In the genomic region with DNA sequence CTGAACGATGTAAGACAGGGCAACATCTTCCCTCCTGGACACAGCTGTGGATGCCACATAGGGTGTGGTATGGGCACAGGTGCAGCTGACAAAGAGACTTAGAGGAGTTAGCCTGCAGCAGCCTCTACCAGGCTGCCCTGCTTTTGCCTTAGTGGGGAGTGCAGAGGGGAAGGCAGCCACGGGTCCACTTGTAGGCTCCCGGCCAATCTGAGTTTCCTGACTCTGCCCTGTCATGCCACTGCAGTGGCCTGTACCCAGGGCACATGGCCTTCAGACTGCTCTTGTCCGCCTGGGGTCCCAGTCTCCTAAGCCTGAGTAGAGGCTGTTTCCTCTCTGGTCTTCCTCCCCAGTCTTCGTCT, we compare ENCODE assay signal across 1 cellular context.
TF ChIP-seq lines count a peak whose summit lies in the region.

No MANE protein-coding gene starts in this region.

TF ChIP-seq in HepG2, 621 proteins besides CTCF, POLR2A, EP300 and RAD21 (continued from another document and continues in another):
- TF ChIP-seq PAXIP1 (CRISPR knock-in tag; conservative IDR thresholded peaks at IDR 0.05) (no peak), PREB (CRISPR knock-in tag; IDR thresholded peaks at IDR 0.05) (peak; percentile 12; the same call in 1 of the 2 replicates), SP5 (CRISPR knock-in tag; IDR thresholded peaks at IDR 0.05; ENCODE audit: borderline replicate concordance, low read depth) (no peak), SAP130 (CRISPR knock-in tag; IDR thresholded peaks at IDR 0.05; ENCODE audit: low read depth) (no peak), ZNF142 (CRISPR knock-in tag; IDR thresholded peaks at IDR 0.05) (no peak), PHF20 (CRISPR knock-in tag; IDR thresholded peaks at IDR 0.05) (no peak; the same call in 1 of the 2 replicates), ZNF562 (CRISPR knock-in tag; IDR thresholded peaks at IDR 0.05; ENCODE audit: borderline replicate concordance) (no peak), SNAPC4 (CRISPR knock-in tag; IDR thresholded peaks at IDR 0.05) (no peak), PTBP1 (IDR thresholded peaks at IDR 0.05; ENCODE audit: low read depth, low read length, poor library complexity, severe bottlenecking) (no peak), ZFY (CRISPR knock-in tag; IDR thresholded peaks at IDR 0.05) (0 out of 2 replicates have a peak, but pooled peaks have one; percentile 16), ZNF282 (IDR thresholded peaks at IDR 0.05; ENCODE audit: partially characterized antibody) (no peak), ZNF691 (CRISPR knock-in tag; IDR thresholded peaks at IDR 0.05; ENCODE audit: borderline replicate concordance, low read depth) (no peak), RFXANK (CRISPR knock-in tag; IDR thresholded peaks at IDR 0.05) (no peak), NRL (CRISPR knock-in tag; IDR thresholded peaks at IDR 0.05; ENCODE audit: borderline replicate concordance) (no peak), ZNF672 (CRISPR knock-in tag; IDR thresholded peaks at IDR 0.05) (no peak), ZNF180 (CRISPR knock-in tag; IDR thresholded peaks at IDR 0.05; ENCODE audit: borderline replicate concordance, low read depth) (no peak), RFXAP (CRISPR knock-in tag; IDR thresholded peaks at IDR 0.05; ENCODE audit: borderline replicate concordance) (no peak), RELA (CRISPR knock-in tag; IDR thresholded peaks at IDR 0.05) (no peak), CHD2 (IDR thresholded peaks at IDR 0.05; ENCODE audit: low read depth, low read length) (no peak), IKZF5 (CRISPR knock-in tag; IDR thresholded peaks at IDR 0.05) (no peak), ARNT (IDR thresholded peaks at IDR 0.05) (no peak), NCOA2 (CRISPR knock-in tag; IDR thresholded peaks at IDR 0.05) (no peak), FOSL1 (CRISPR knock-in tag; IDR thresholded peaks at IDR 0.05; ENCODE audit: borderline replicate concordance) (no peak), ASH2L (IDR thresholded peaks at IDR 0.05; ENCODE audit: insufficient read length, low read depth, low read length) (no peak)
- TF ChIP-seq, protein P1, sequence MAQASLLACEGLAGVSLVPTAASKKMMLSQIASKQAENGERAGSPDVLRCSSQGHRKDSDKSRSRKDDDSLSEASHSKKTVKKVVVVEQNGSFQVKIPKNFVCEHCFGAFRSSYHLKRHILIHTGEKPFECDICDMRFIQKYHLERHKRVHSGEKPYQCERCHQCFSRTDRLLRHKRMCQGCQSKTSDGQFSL (CRISPR knock-in tag; IDR thresholded peaks at IDR 0.05) = no peak
- TF ChIP-seq, protein P2, sequence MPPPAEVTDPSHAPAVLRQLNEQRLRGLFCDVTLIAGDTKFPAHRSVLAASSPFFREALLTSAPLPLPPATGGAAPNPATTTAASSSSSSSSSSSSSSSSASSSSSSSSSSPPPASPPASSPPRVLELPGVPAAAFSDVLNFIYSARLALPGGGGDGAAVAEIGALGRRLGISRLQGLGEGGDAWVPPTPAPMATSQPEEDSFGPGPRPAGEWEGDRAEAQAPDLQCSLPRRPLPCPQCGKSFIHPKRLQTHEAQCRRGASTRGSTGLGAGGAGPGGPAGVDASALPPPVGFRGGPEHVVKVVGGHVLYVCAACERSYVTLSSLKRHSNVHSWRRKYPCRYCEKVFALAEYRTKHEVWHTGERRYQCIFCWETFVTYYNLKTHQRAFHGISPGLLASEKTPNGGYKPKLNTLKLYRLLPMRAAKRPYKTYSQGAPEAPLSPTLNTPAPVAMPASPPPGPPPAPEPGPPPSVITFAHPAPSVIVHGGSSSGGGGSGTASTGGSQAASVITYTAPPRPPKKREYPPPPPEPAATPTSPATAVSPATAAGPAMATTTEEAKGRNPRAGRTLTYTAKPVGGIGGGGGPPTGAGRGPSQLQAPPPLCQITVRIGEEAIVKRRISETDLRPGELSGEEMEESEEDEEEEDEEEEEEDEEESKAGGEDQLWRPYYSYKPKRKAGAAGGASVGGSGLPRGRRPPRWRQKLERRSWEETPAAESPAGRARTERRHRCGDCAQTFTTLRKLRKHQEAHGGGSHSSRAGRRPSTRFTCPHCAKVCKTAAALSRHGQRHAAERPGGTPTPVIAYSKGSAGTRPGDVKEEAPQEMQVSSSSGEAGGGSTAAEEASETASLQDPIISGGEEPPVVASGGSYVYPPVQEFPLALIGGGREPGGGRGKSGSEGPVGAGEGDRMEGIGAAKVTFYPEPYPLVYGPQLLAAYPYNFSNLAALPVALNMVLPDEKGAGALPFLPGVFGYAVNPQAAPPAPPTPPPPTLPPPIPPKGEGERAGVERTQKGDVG (CRISPR knock-in tag; IDR thresholded peaks at IDR 0.05; ENCODE audit: borderline replicate concordance) = 0 out of 2 replicates have a peak, but pooled peaks have one; percentile 6
- TF ChIP-seq, protein P3, sequence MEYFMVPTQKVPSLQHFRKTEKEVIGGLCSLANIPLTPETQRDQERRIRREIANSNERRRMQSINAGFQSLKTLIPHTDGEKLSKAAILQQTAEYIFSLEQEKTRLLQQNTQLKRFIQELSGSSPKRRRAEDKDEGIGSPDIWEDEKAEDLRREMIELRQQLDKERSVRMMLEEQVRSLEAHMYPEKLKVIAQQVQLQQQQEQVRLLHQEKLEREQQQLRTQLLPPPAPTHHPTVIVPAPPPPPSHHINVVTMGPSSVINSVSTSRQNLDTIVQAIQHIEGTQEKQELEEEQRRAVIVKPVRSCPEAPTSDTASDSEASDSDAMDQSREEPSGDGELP (IDR thresholded peaks at IDR 0.05; ENCODE audit: borderline replicate concordance, low read depth) = no peak
- TF ChIP-seq, protein P4, sequence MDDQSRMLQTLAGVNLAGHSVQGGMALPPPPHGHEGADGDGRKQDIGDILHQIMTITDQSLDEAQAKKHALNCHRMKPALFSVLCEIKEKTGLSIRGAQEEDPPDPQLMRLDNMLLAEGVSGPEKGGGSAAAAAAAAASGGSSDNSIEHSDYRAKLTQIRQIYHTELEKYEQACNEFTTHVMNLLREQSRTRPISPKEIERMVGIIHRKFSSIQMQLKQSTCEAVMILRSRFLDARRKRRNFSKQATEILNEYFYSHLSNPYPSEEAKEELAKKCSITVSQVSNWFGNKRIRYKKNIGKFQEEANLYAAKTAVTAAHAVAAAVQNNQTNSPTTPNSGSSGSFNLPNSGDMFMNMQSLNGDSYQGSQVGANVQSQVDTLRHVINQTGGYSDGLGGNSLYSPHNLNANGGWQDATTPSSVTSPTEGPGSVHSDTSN (CRISPR knock-in tag; IDR thresholded peaks at IDR 0.05; ENCODE audit: borderline replicate concordance) = no peak
